Comparison of ENCODE assay signal across 8 cellular contexts in the genomic region with DNA sequence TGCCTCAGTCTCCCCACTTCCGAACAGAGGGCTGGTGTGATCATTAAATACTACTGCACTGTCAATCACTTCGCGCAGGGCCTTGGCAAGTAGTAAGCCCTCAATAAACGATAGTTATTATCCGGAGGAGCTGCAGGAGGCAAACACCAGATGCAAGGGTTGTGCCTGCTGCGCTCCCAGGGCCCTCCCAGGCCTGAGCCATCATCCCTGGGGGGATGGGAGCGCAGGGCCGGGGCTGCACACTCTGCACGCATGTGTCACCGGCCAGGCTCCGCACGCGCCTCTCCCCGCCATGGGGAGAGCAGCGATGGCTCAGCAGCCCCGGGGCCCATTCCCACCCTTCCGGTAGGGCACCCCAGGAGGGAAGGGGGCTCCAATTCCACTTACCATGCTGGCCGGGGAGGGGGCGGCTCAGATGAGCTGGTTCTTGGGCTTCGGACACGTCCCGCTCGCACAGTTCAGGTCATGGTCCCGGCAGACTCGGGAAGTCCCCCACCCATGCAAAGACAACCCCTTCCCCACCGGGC. TPM values are rescaled to one million over a fixed set of nuclear protein-coding genes. Genes with fewer than 3 reads are reported as not detected.
DNase-seq lines count a peak whose midpoint lies in the region; ATAC-seq and TF ChIP-seq lines count a peak whose summit lies in the region.

No MANE protein-coding gene starts in this region.

- peaks cover 5% of the 10 kb centered on the region for H3K36me3 ChIP-seq in ectodermal cell (ENCODE audit: control insufficient read depth, insufficient read depth, low read length)
- H3K36me3 ChIP-seq in lung (ENCODE audit: control insufficient read depth in 2 of 2, insufficient read depth in 2 of 2, low read length in 2 of 2): peaks cover 3 to 4% of the 10 kb centered on the region in 2 donors

- H3K4me1 ChIP-seq in ectodermal cell (ENCODE audit: control insufficient read depth, insufficient read depth, low read length): peaks cover 8% of the 10 kb centered on the region
- peaks cover 5 to 9% of the 10 kb centered on the region in 2 donors for H3K4me1 ChIP-seq in lung (ENCODE audit: control insufficient read depth in 2 of 2, insufficient read depth in 2 of 2, low read length in 2 of 2)

- no peaks in the 10 kb centered on the region for H3K27me3 Mint-ChIP-seq in activated CD8-positive, alpha-beta T cell treated with anti-CD3 and anti-CD28 coated beads for 36 hours

- H3K9me3 ChIP-seq in ectodermal cell (ENCODE audit: control insufficient read depth, low read length) (no peaks in the 10 kb centered on the region), lung (ENCODE audit: control insufficient read depth in 2 of 2, insufficient read depth in 1 of 2, low read length in 1 of 2) (no peaks in the 10 kb centered on the region)

- H3K4me3 ChIP-seq in HFF-Myc (replicated peaks; ENCODE audit: low read depth, low read length) (peak overlapping the region; percentile 90), ectodermal cell (ENCODE audit: insufficient read depth, low read depth, low read length) (peak overlapping the region; percentile 75), lung (peak overlapping the region; percentile 70)

- H3K27me3 ChIP-seq in ectodermal cell (ENCODE audit: control insufficient read depth, insufficient read depth, low read length, poor library complexity, severe bottlenecking) (no peaks in the 10 kb centered on the region), lung (ENCODE audit: control insufficient read depth, insufficient read depth) (no peaks in the 10 kb centered on the region)

- H3K27ac Mint-ChIP-seq in activated CD8-positive, alpha-beta T cell treated with anti-CD3 and anti-CD28 coated beads for 36 hours: peak overlapping the region; percentile 92

- WGBS in ectodermal cell, 2 experiments: 3% methylated on average over 26 of the region's 26 CpGs
- 2% methylated on average over 25 to 26 of the region's 26 CpGs for WGBS in lung, 2 donors

- CTCF ChIA-PET in activated CD8-positive, alpha-beta T cell treated with anti-CD3 and anti-CD28 coated beads for 36 hours (lab: Charles Lee): interaction anchor here (1.1 to 3.1 kb wide), 6 partner anchors 9 to 110 kb away, joined by 3 to 15 read pairs (median 8); no protein-coding TSS in a partner anchor

- H3K4me1 Mint-ChIP-seq in activated CD8-positive, alpha-beta T cell treated with anti-CD3 and anti-CD28 coated beads for 36 hours (ENCODE audit: low read depth): peaks cover 29% of the 10 kb centered on the region

- ATAC-seq in activated CD8-positive, alpha-beta T cell treated with anti-CD3 and anti-CD28 coated beads for 36 hours: peak; percentile 62
- peak; percentile 79 for ATAC-seq in lung (ENCODE audit: insufficient read depth, low FRiP score)
- no peak for ATAC-seq in HG03442 (IDR thresholded peaks at IDR 0.05; ENCODE audit: unreplicated experiment)

- POLR2A ChIA-PET in activated CD8-positive, alpha-beta T cell treated with anti-CD3 and anti-CD28 coated beads for 36 hours (lab: Charles Lee): interaction anchor here (0.7 to 12.4 kb wide), 22 partner anchors 9 to 282 kb away, joined by 3 to 124 read pairs (median 4); a partner anchor contains a TSS

- intact Hi-C loops in activated CD8-positive, alpha-beta T cell treated with anti-CD3 and anti-CD28 coated beads for 36 hours (cut with micrococcal nuclease): loop anchor here (5.0 kb wide), 1 partner anchor 69 kb away; no protein-coding TSS in a partner anchor

- no peak overlapping the region for H3K27ac ChIP-seq in ectodermal cell (ENCODE audit: insufficient read depth, low read depth, low read length, poor library complexity, severe bottlenecking)
- H3K27ac ChIP-seq in lung (ENCODE audit: low read depth in 1 of 2, low read length in 1 of 2): peak overlapping the region; percentile 57 to 94

- peak overlapping the region; percentile 93 for H3K4me3 Mint-ChIP-seq in activated CD8-positive, alpha-beta T cell treated with anti-CD3 and anti-CD28 coated beads for 36 hours

- TF ChIP-seq CTCF in HFF-Myc (IDR thresholded peaks at IDR 0.05; ENCODE audit: low read depth, low read length, missing control alignments) (no peak), lung (IDR thresholded peaks at IDR 0.05; ENCODE audit: control extremely low read depth, extremely low read depth) (no peak)
- no peak for TF ChIP-seq CTCF in activated CD8-positive, alpha-beta T cell treated with anti-CD3 and anti-CD28 coated beads for 36 hours (IDR thresholded peaks at IDR 0.05)

- peaks cover 1% of the 10 kb centered on the region for H3K9me3 Mint-ChIP-seq in activated CD8-positive, alpha-beta T cell treated with anti-CD3 and anti-CD28 coated beads for 36 hours

- peak; percentile 33 for DNase-seq in GDM1 (lab: John Stamatoyannopoulos, UW)
- no peak for DNase-seq in HFF-Myc (ENCODE audit: extremely low read depth, low read depth)
- DNase-seq in NCI-H446 treated with DMSO at 0.1 percent for 48 hours (lab: John Stamatoyannopoulos, UW): peak; percentile 5
- peak; percentile 84 for DNase-seq in activated CD8-positive, alpha-beta T cell treated with anti-CD3 and anti-CD28 coated beads for 36 hours
- DNase-seq in lung (ENCODE audit: low spot score): peak; percentile 66
- peak; percentile 41 to 71 (median 56) for DNase-seq in stimulated activated CD4-positive, alpha-beta T cell treated with anti-CD3 and anti-CD28 coated beads, TNF-alpha, amount 100 ng/mL, for 24 hours (ENCODE audit: low read depth in 3 of 3)

- peaks cover 39% of the 10 kb centered on the region for H3K36me3 Mint-ChIP-seq in activated CD8-positive, alpha-beta T cell treated with anti-CD3 and anti-CD28 coated beads for 36 hours (ENCODE audit: low read depth)

RNA-seq across cellular contexts. Expression of a gene that starts 0.7 kb away (rescaled TPM):
- total RNA-seq in activated CD8-positive, alpha-beta T cell treated with anti-CD3 and anti-CD28 coated beads for 36 hours: 100 to 1,000 TPM; 250 to 253 TPM
- polyA plus RNA-seq in ectodermal cell (2013, experiment 1 of 4): 91.8 TPM
- 91.3 TPM for polyA plus RNA-seq in ectodermal cell (2013, experiment 2 of 4)
- polyA plus RNA-seq in ectodermal cell (2013, experiment 3 of 4): 72.8 TPM
- 79.8 TPM for polyA plus RNA-seq in ectodermal cell (2013, experiment 4 of 4)
- total RNA-seq in lung: 100 to 1,000 TPM in 1 of 2 donors, 10 to 100 TPM in 1; 86.2 to 166 TPM
- 100 to 1,000 TPM in 1 of 2 donors, 10 to 100 TPM in 1; 52.9 to 172 TPM for polyA plus RNA-seq in lung
